In the genomic region with DNA sequence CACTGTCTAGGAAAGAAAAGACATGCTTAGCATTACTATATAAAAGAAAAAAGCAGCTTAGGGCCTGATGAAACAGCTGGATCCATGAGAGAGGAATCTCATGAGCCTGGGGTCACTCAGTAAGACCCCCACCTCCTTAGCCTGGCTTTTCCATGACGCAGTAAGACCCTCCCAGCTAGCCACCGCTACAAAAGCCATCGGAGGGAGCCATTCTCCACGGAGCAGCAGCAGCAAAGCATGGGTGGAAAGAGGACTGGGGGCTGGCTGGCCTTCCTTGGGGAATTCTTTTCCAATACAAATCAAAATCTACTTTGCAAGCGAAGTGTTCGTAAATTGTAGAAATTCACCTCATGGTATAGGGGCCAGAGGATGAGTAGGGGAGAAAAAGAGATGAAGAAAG, we compare ENCODE assay signal across 31 cellular contexts.
"Had no signal": no experiment of that assay in that cellular context is flagged by ENCODE, and none has a peak within 500 bp of the region (broad histone marks: within the 10 kb centered on the region; RNA-seq: fewer than 3 reads in every experiment).

No MANE protein-coding gene starts in this region.

- H3K4me1 ChIP-seq: adrenal gland, body of pancreas, esophagus squamous epithelium, gastroesophageal sphincter had no signal

- ATAC-seq: activated CD4-positive, CD25-positive, alpha-beta regulatory T cell treated with anti-CD3 and anti-CD28 coated beads, Interleukin-2, amount 50 U/mL, for 24 hours; activated CD8-positive, alpha-beta T cell treated with anti-CD3 and anti-CD28 coated beads for 36 hours; activated naive CD8-positive, alpha-beta T cell treated with anti-CD3 and anti-CD28 coated beads, Interleukin-2, amount 50 U/mL, for 24 hours; activated T-cell treated with anti-CD3 and anti-CD28 coated beads, Interleukin-2, amount 50 U/mL, for 4 hours; activated T-helper 17 cell treated with anti-CD3 and anti-CD28 coated beads, Interleukin-2, amount 50 U/mL, for 72 hours; body of pancreas; effector memory CD8-positive, alpha-beta T cell; gastroesophageal sphincter had no signal

- H3K27me3 ChIP-seq: adrenal gland, body of pancreas, esophagus squamous epithelium, gastroesophageal sphincter had no signal

- H3K9me3 ChIP-seq: adrenal gland, body of pancreas, esophagus squamous epithelium, gastroesophageal sphincter had no signal

- H3K36me3 Mint-ChIP-seq: activated naive CD8-positive, alpha-beta T cell treated with anti-CD3 and anti-CD28 coated beads for 36 hours had no signal

- H3K36me3 ChIP-seq: adrenal gland, esophagus squamous epithelium, gastroesophageal sphincter had no signal

- DNase-seq: activated B cell treated with CpG ODN at 0.5 μM for 24 hours; activated CD4-positive, alpha-beta T cell treated with anti-CD3 and anti-CD28 coated beads for 48 hours; activated CD4-positive, alpha-beta T cell treated with anti-CD3 and anti-CD28 coated beads, Interleukin-2, amount 50 U/mL, for 1 hour; activated CD4-positive, alpha-beta T cell treated with anti-CD3 and anti-CD28 coated beads, Interleukin-2, amount 50 U/mL, for 48 hours; activated CD8-positive, alpha-beta memory T cell treated with anti-CD3 and anti-CD28 coated beads for 24 hours; activated CD8-positive, alpha-beta T cell treated with anti-CD3 and anti-CD28 coated beads for 36 hours; activated effector memory CD4-positive, alpha-beta T cell treated with Interleukin-2 at 50 U/mL for 16 hours; activated gamma-delta T cell treated with Interleukin-2 at 50 U/mL for 16 hours; activated naive CD4-positive, alpha-beta T cell treated with anti-CD3 and anti-CD28 coated beads, Interleukin-2, amount 50 U/mL, for 16 hours; activated naive CD4-positive, alpha-beta T cell treated with Interleukin-2 at 50 U/mL for 16 hours; activated naive CD8-positive, alpha-beta T cell treated with anti-CD3 and anti-CD28 coated beads for 36 hours; activated naive CD8-positive, alpha-beta T cell treated with anti-CD3 and anti-CD28 coated beads, Interleukin-2, amount 50 U/mL, for 24 hours; activated T-cell treated with anti-CD3 and anti-CD28 coated beads, Interleukin-2, amount 50 U/mL, for 4 hours; adrenal gland; amygdala; aorta; body of pancreas; caudate nucleus; cortex of kidney; dermis blood vessel endothelial cell; effector CD4-positive, alpha-beta T cell; effector memory CD8-positive, alpha-beta T cell; esophagus squamous epithelium; foreskin melanocyte; head of caudate nucleus; T-helper 2 cell had no signal

- H3K27ac Mint-ChIP-seq: activated B cell treated with CpG ODN at 0.5 μM for 24 hours; activated CD8-positive, alpha-beta T cell treated with anti-CD3 and anti-CD28 coated beads for 36 hours; activated naive CD8-positive, alpha-beta T cell treated with anti-CD3 and anti-CD28 coated beads for 36 hours; activated naive CD8-positive, alpha-beta T cell treated with anti-CD3 and anti-CD28 coated beads, Interleukin-2, amount 50 U/mL, for 24 hours; activated T-helper 17 cell treated with anti-CD3 and anti-CD28 coated beads, Interleukin-2, amount 50 U/mL, for 72 hours; effector memory CD8-positive, alpha-beta T cell had no signal

- H3K4me1 Mint-ChIP-seq: activated B cell treated with CpG ODN at 0.5 μM for 24 hours; activated naive CD8-positive, alpha-beta T cell treated with anti-CD3 and anti-CD28 coated beads for 36 hours; activated naive CD8-positive, alpha-beta T cell treated with anti-CD3 and anti-CD28 coated beads, Interleukin-2, amount 50 U/mL, for 24 hours; activated T-helper 17 cell treated with anti-CD3 and anti-CD28 coated beads, Interleukin-2, amount 50 U/mL, for 72 hours had no signal

- H3K27ac ChIP-seq: adrenal gland, body of pancreas, epithelial cell of prostate, esophagus squamous epithelium, gastroesophageal sphincter, VCaP had no signal

- H3K9me3 Mint-ChIP-seq: activated B cell treated with CpG ODN at 0.5 μM for 24 hours; activated CD8-positive, alpha-beta T cell treated with anti-CD3 and anti-CD28 coated beads for 36 hours; activated naive CD8-positive, alpha-beta T cell treated with anti-CD3 and anti-CD28 coated beads for 36 hours; activated naive CD8-positive, alpha-beta T cell treated with anti-CD3 and anti-CD28 coated beads, Interleukin-2, amount 50 U/mL, for 24 hours; activated T-cell treated with anti-CD3 and anti-CD28 coated beads, Interleukin-2, amount 50 U/mL, for 4 hours; activated T-helper 17 cell treated with anti-CD3 and anti-CD28 coated beads, Interleukin-2, amount 50 U/mL, for 72 hours had no signal

- H3K4me3 Mint-ChIP-seq: activated B cell treated with CpG ODN at 0.5 μM for 24 hours; activated CD8-positive, alpha-beta T cell treated with anti-CD3 and anti-CD28 coated beads for 36 hours; activated naive CD8-positive, alpha-beta T cell treated with anti-CD3 and anti-CD28 coated beads for 36 hours; activated naive CD8-positive, alpha-beta T cell treated with anti-CD3 and anti-CD28 coated beads, Interleukin-2, amount 50 U/mL, for 24 hours; activated T-cell treated with anti-CD3 and anti-CD28 coated beads, Interleukin-2, amount 50 U/mL, for 4 hours; activated T-helper 17 cell treated with anti-CD3 and anti-CD28 coated beads, Interleukin-2, amount 50 U/mL, for 72 hours; effector memory CD8-positive, alpha-beta T cell had no signal

- H3K4me3 ChIP-seq: adrenal gland, body of pancreas, esophagus squamous epithelium, gastroesophageal sphincter had no signal
